In the genomic region with DNA sequence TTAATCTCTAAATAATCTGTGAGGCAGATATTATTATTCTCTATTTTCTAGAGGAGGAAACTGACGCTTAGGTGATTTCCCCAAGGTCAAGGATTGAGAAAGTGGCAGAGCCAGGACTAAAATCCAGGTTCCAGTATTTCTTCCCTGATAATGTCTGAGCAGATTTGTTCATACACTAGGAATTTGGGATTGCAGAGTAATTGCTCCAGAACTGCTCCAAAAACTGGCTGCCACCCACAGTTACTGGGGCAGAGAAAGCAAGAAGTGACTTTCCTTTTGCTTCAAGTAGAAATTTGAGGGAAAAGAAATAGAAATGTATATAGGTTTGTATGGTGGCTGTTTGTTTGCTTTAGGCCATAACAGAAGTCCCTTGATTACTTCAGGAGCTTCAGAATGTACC, we compare ENCODE assay signal across 26 cellular contexts.
DNase-seq lines count a peak whose midpoint lies in the region; ATAC-seq and TF ChIP-seq lines count a peak whose summit lies in the region.
"Had no signal": no experiment of that assay in that cellular context is flagged by ENCODE, and none has a peak within 500 bp of the region (broad histone marks: within the 10 kb centered on the region; RNA-seq: fewer than 3 reads in every experiment).

No MANE protein-coding gene starts in this region.

- peak overlapping the region; percentile 37 for H3K4me2 ChIP-seq in GM23248 (ENCODE audit: unreplicated experiment)

- no peaks in the 10 kb centered on the region for H3K27me3 ChIP-seq in GM23248 (replicated peaks; ENCODE audit: insufficient read depth)
- no peaks in the 10 kb centered on the region for H3K27me3 ChIP-seq in ascending aorta
- H3K27me3 ChIP-seq in thoracic aorta (replicated peaks; ENCODE audit: insufficient read depth), result no peaks in the 10 kb centered on the region
- H3K27me3 ChIP-seq in stomach, result no peaks in the 10 kb centered on the region
- H3K27me3 ChIP-seq: BLaER1, esophagus squamous epithelium, right atrium auricular region had no signal

- no peaks in the 10 kb centered on the region for H4K20me1 ChIP-seq in GM23248 (ENCODE audit: insufficient read depth)
- H4K20me1 ChIP-seq: BLaER1 had no signal

- H3K9me3 ChIP-seq in GM23248 (ENCODE audit: low read depth) (no peaks in the 10 kb centered on the region), ascending aorta (no peaks in the 10 kb centered on the region), thoracic aorta (no peaks in the 10 kb centered on the region), stomach (no peaks in the 10 kb centered on the region)
- H3K9me3 ChIP-seq: esophagus squamous epithelium, right atrium auricular region had no signal

- in situ Hi-C loops in GM23248 (cut with MboI), result no loop called here

- ATAC-seq in thoracic aorta (ENCODE audit: insufficient number of reproducible peaks, low FRiP score, low read depth) (no peak), GM18909 (IDR thresholded peaks at IDR 0.05; ENCODE audit: poor library complexity, unreplicated experiment) (no peak)

- no peaks in the 10 kb centered on the region for H3K9me2 ChIP-seq in GM23248 (ENCODE audit: insufficient read depth)

- 0 out of 2 replicates have a peak, but pooled peaks cover 21% of the 10 kb centered on the region for H3F3A ChIP-seq in GM23248 (ENCODE audit: insufficient read depth)

- H3K79me2 ChIP-seq in GM23248 (ENCODE audit: insufficient read depth), result no peaks in the 10 kb centered on the region

- no peak overlapping the region for H3K4me3 Mint-ChIP-seq in activated CD4-positive, alpha-beta memory T cell treated with anti-CD3 and anti-CD28 coated beads, Interleukin-2, amount 10 ng/mL, durations not matched to agents 7 days and 5 days
- H3K4me3 Mint-ChIP-seq: activated B cell treated with CpG ODN at 0.5 μM for 24 hours; activated naive CD4-positive, alpha-beta T cell treated with anti-CD3 and anti-CD28 coated beads, Interleukin-2, amount 10 ng/mL, durations not matched to agents 7 days and 5 days had no signal

- H3K4me1 ChIP-seq in GM23248 (ENCODE audit: insufficient read depth) (peaks cover 39% of the 10 kb centered on the region), ascending aorta (peaks cover 5 to 28% of the 10 kb centered on the region in 2 donors), thoracic aorta (ENCODE audit: control insufficient read depth in 1 of 2, low read depth in 2 of 2) (peaks cover 16 to 57% of the 10 kb centered on the region in 2 donors), stomach (peaks cover 0 to 24% (median 11%) of the 10 kb centered on the region in 4 donors)

- WGBS in GM23248 (ENCODE audit: low coverage in 1 of 2, low lambda C conversion rate in 2 of 2, missing lambda C conversion rate in 2 of 2), 2 experiments, result 54 to 67% methylated on average over 1 of the region's 1 CpG
- 87 to 92% (median 89%) methylated on average over 1 of the region's 1 CpG for WGBS in stomach, 5 donors

- DNase-seq in GM23248 (peak; percentile 70), ascending aorta (ENCODE audit: low spot score in 2 of 2) (peak in 1 of 2 donors; percentile 77), fibroblast of villous mesenchyme (ENCODE audit: low read depth) (peak; percentile 42), thoracic aorta (ENCODE audit: low spot score) (no peak), stomach (no peak)
- no peak for DNase-seq in activated CD4-positive, alpha-beta memory T cell treated with anti-CD3 and anti-CD28 coated beads, Interleukin-2, amount 10 ng/mL, durations not matched to agents 7 days and 5 days
- DNase-seq: activated B cell treated with CpG ODN at 0.5 μM for 24 hours; activated CD4-positive, alpha-beta T cell treated with anti-CD3 and anti-CD28 coated beads, Interleukin-2, amount 50 U/mL, for 4 hours; activated CD8-positive, alpha-beta memory T cell treated with anti-CD3 and anti-CD28 coated beads, Interleukin-2, amount 50 U/mL, for 4 hours; activated naive CD4-positive, alpha-beta T cell treated with anti-CD3 and anti-CD28 coated beads, Interleukin-2, amount 10 ng/mL, durations not matched to agents 7 days and 5 days; amygdala; cortex of kidney; esophagus squamous epithelium; glutamatergic neuron; KG1; MM.1S; NCI-H1417; NCI-H2227 treated with DMSO at 0.1 percent for 48 hours; NCI-H774; stimulated activated CD4-positive, alpha-beta T cell treated with anti-CD3 and anti-CD28 coated beads, Interleukin-4, amount 100 ng/mL, for 4 hours; stimulated activated naive CD4-positive, alpha-beta T cell treated with Interleukin-2 at 50 U/mL for 16 hours; T-helper 1 cell had no signal

- CTCF ChIA-PET in activated CD4-positive, alpha-beta memory T cell treated with anti-CD3 and anti-CD28 coated beads, Interleukin-2, amount 10 ng/mL, durations not matched to agents 7 days and 5 days (lab: Charles Lee), result no interaction called here

- H3K9ac ChIP-seq in GM23248, result peak overlapping the region; percentile 4; the same call in 1 of the 2 replicates
- H3K9ac ChIP-seq: BLaER1 had no signal

- H3K36me3 ChIP-seq in GM23248 (ENCODE audit: low read depth), result no peaks in the 10 kb centered on the region
- H3K36me3 ChIP-seq in ascending aorta, result no peaks in the 10 kb centered on the region
- no peaks in the 10 kb centered on the region for H3K36me3 ChIP-seq in thoracic aorta
- H3K36me3 ChIP-seq in stomach, result no peaks in the 10 kb centered on the region
- H3K36me3 ChIP-seq: BLaER1, esophagus squamous epithelium, right atrium auricular region had no signal

- H3K27ac ChIP-seq in GM23248 (peak overlapping the region; percentile 36), ascending aorta (peak overlapping the region; percentile 55 to 69), thoracic aorta (peak overlapping the region; percentile 43 to 47), stomach (no peak overlapping the region)
- H3K27ac ChIP-seq: BLaER1, esophagus squamous epithelium had no signal

- POLR2A ChIA-PET in activated CD4-positive, alpha-beta memory T cell treated with anti-CD3 and anti-CD28 coated beads, Interleukin-2, amount 10 ng/mL, durations not matched to agents 7 days and 5 days (lab: Charles Lee), result no interaction called here

- H3K36me3 Mint-ChIP-seq in activated CD4-positive, alpha-beta memory T cell treated with anti-CD3 and anti-CD28 coated beads, Interleukin-2, amount 10 ng/mL, durations not matched to agents 7 days and 5 days (ENCODE audit: low read depth), result no peaks in the 10 kb centered on the region

- H3K9me3 Mint-ChIP-seq in activated CD4-positive, alpha-beta memory T cell treated with anti-CD3 and anti-CD28 coated beads, Interleukin-2, amount 10 ng/mL, durations not matched to agents 7 days and 5 days, result no peaks in the 10 kb centered on the region
- H3K9me3 Mint-ChIP-seq: activated B cell treated with CpG ODN at 0.5 μM for 24 hours; activated naive CD4-positive, alpha-beta T cell treated with anti-CD3 and anti-CD28 coated beads, Interleukin-2, amount 10 ng/mL, durations not matched to agents 7 days and 5 days had no signal

- H3K4me3 ChIP-seq in GM23248 (no peak overlapping the region), ascending aorta (peak overlapping the region in 1 of 2 donors; percentile 39), fibroblast of villous mesenchyme (ENCODE audit: low read depth, low read length) (no peak overlapping the region), thoracic aorta (peak overlapping the region; percentile 27), stomach (no peak overlapping the region)
- H3K4me3 ChIP-seq: BLaER1, esophagus squamous epithelium, lung, right atrium auricular region had no signal

- no peak for TF ChIP-seq EP300 in stomach (IDR thresholded peaks at IDR 0.05)

- peak overlapping the region; percentile 46 for H2AFZ ChIP-seq in GM23248

- intact Hi-C loops in ascending aorta (cut with DNase I) (no loop called here), stomach (cut with DNase I; ENCODE audit: low total_unique reads) (no loop called here)

- H3K27ac Mint-ChIP-seq in activated CD4-positive, alpha-beta memory T cell treated with anti-CD3 and anti-CD28 coated beads, Interleukin-2, amount 10 ng/mL, durations not matched to agents 7 days and 5 days, result no peak overlapping the region
- H3K27ac Mint-ChIP-seq: activated B cell treated with CpG ODN at 0.5 μM for 24 hours; activated naive CD4-positive, alpha-beta T cell treated with anti-CD3 and anti-CD28 coated beads, Interleukin-2, amount 10 ng/mL, durations not matched to agents 7 days and 5 days had no signal

- H3K4me1 Mint-ChIP-seq in activated CD4-positive, alpha-beta memory T cell treated with anti-CD3 and anti-CD28 coated beads, Interleukin-2, amount 10 ng/mL, durations not matched to agents 7 days and 5 days, result peaks cover 17% of the 10 kb centered on the region

- H3K27me3 Mint-ChIP-seq in activated CD4-positive, alpha-beta memory T cell treated with anti-CD3 and anti-CD28 coated beads, Interleukin-2, amount 10 ng/mL, durations not matched to agents 7 days and 5 days, result peaks cover 75% of the 10 kb centered on the region
- H3K27me3 Mint-ChIP-seq: activated B cell treated with CpG ODN at 0.5 μM for 24 hours had no signal

- TF ChIP-seq POLR2A in stomach (IDR thresholded peaks at IDR 0.05), result no peak

- no peak for TF ChIP-seq CTCF in ascending aorta (IDR thresholded peaks at IDR 0.05)
- no peak for TF ChIP-seq CTCF in fibroblast of villous mesenchyme (IDR thresholded peaks at IDR 0.05; ENCODE audit: insufficient read depth, low read depth, low read length)
- TF ChIP-seq CTCF in thoracic aorta (IDR thresholded peaks at IDR 0.05), result no peak
- no peak for TF ChIP-seq CTCF in stomach (IDR thresholded peaks at IDR 0.05)

Comparison
In these comparisons a context has a peak if more than half of its experiments do, and no peak if none do; other contexts are left out.
1. DNase-seq: peak in GM23248 (single experiment) and fibroblast of villous mesenchyme (single experiment); none in thoracic aorta (single experiment), activated CD4-positive, alpha-beta memory T cell treated with anti-CD3 and anti-CD28 coated beads, Interleukin-2, amount 10 ng/mL, durations not matched to agents 7 days and 5 days (single experiment) and stomach (single experiment).
2. H3K27ac ChIP-seq: peak in GM23248 (single experiment), ascending aorta (2 of 2) and thoracic aorta (2 of 2); none in stomach (0 of 5).